ENCODE assay signal across 10 cellular contexts in genomic region chr12:6124411-6125151, GRCh38. TPM values are rescaled to one million over a fixed set of nuclear protein-coding genes. Genes with fewer than 3 reads are reported as not detected.
DNase-seq lines count a peak whose midpoint lies in the region; ATAC-seq and TF ChIP-seq lines count a peak whose summit lies in the region.
"Had no signal": no experiment of that assay in that cellular context is flagged by ENCODE, and none has a peak within 500 bp of the region (broad histone marks: within the 10 kb centered on the region; RNA-seq: fewer than 3 reads in every experiment).

Gene VWF, minus strand, starts transcription at chr12:6124670. Its CDS starts 1,474 bp downstream, at chr12:6123196.

- H3K27me3 ChIP-seq in HUES64 (ENCODE audit: insufficient read depth, low read length) = no peaks in the 10 kb centered on the region
- no peaks in the 10 kb centered on the region for H3K27me3 ChIP-seq in lower lobe of right lung (ENCODE audit: low read depth)
- no peaks in the 10 kb centered on the region for H3K27me3 ChIP-seq in CD8-positive, alpha-beta memory T cell (ENCODE audit: insufficient read depth, low read length, poor library complexity, severe bottlenecking)
- H3K27me3 ChIP-seq: BLaER1 had no signal

- DNase-seq in ecto neural progenitor cell (ENCODE audit: low spot score) = peak; percentile 68
- no peak for DNase-seq in lower lobe of right lung
- DNase-seq in stimulated activated effector memory CD8-positive, alpha-beta T cell treated with anti-CD3 and anti-CD28 coated beads, Interleukin-12 subunit alpha, Interleukin-12 subunit beta, amount 100 ng/mL, for 72 hours (ENCODE audit: low spot score in 2 of 2) = no peak
- no peak for DNase-seq in activated effector memory CD4-positive, alpha-beta T cell treated with anti-CD3 and anti-CD28 coated beads, Interleukin-2, amount 50 U/mL, for 16 hours
- DNase-seq in CD8-positive, alpha-beta memory T cell = no peak
- DNase-seq in NCI-H2196 treated with DMSO at 0.1 percent for 48 hours (lab: John Stamatoyannopoulos, UW; ENCODE audit: unreplicated experiment) = no peak
- DNase-seq: stimulated activated CD4-positive, alpha-beta T cell treated with anti-CD3 and anti-CD28 coated beads, Interleukin-2, amount 100 ng/mL, for 48 hours had no signal

- H3K36me3 ChIP-seq in HUES64 (ENCODE audit: insufficient read depth, low read length) (no peaks in the 10 kb centered on the region), lower lobe of right lung (no peaks in the 10 kb centered on the region)
- H3K36me3 ChIP-seq in CD8-positive, alpha-beta memory T cell (ENCODE audit: insufficient read depth, low read length) = no peaks in the 10 kb centered on the region
- H3K36me3 ChIP-seq: BLaER1 had no signal

- ATAC-seq in lower lobe of right lung = peak; percentile 53 to 55
- peak; percentile 45 for ATAC-seq in stimulated activated effector memory CD8-positive, alpha-beta T cell treated with anti-CD3 and anti-CD28 coated beads, Interleukin-12 subunit alpha, Interleukin-12 subunit beta, amount 100 ng/mL, for 72 hours
- no peak for ATAC-seq in GM21717 (IDR thresholded peaks at IDR 0.05; ENCODE audit: unreplicated experiment)

- POLR2A ChIA-PET in CD8-positive, alpha-beta memory T cell (lab: Charles Lee) = no interaction called here

- intact Hi-C loops in lower lobe of right lung (cut with DNase I) = no loop called here

- 84% methylated on average over 5 of the region's 5 CpGs for WGBS in HUES64

- H3K27ac Mint-ChIP-seq in stimulated activated effector memory CD8-positive, alpha-beta T cell treated with anti-CD3 and anti-CD28 coated beads, Interleukin-12 subunit alpha, Interleukin-12 subunit beta, amount 100 ng/mL, for 72 hours = no peak within 1 kb of the TSS
- H3K27ac Mint-ChIP-seq in CD8-positive, alpha-beta memory T cell = peak within 1 kb of the TSS in 1 of 8 donors; percentile 43

- 0 out of 2 replicates have a peak within 1 kb of the TSS, but pooled peaks have one; percentile 0 for H3K27ac ChIP-seq in HUES64 (ENCODE audit: low read depth, low read length)
- H3K27ac ChIP-seq in lower lobe of right lung = peak within 1 kb of the TSS; percentile 82
- no peak within 1 kb of the TSS for H3K27ac ChIP-seq in CD8-positive, alpha-beta memory T cell (ENCODE audit: low read depth, low read length)
- H3K27ac ChIP-seq: BLaER1 had no signal

- no peaks in the 10 kb centered on the region for H3K9me3 Mint-ChIP-seq in stimulated activated effector memory CD8-positive, alpha-beta T cell treated with anti-CD3 and anti-CD28 coated beads, Interleukin-12 subunit alpha, Interleukin-12 subunit beta, amount 100 ng/mL, for 72 hours
- no peaks in the 10 kb centered on the region for H3K9me3 Mint-ChIP-seq in CD8-positive, alpha-beta memory T cell

- no peak within 1 kb of the TSS for H3K4me3 Mint-ChIP-seq in stimulated activated effector memory CD8-positive, alpha-beta T cell treated with anti-CD3 and anti-CD28 coated beads, Interleukin-12 subunit alpha, Interleukin-12 subunit beta, amount 100 ng/mL, for 72 hours
- H3K4me3 Mint-ChIP-seq in CD8-positive, alpha-beta memory T cell = no peak within 1 kb of the TSS

- no peak for TF ChIP-seq CTCF in lower lobe of right lung (IDR thresholded peaks at IDR 0.05)

- H3K4me3 ChIP-seq in HUES64 (ENCODE audit: low read length) = no peak within 1 kb of the TSS
- peak within 1 kb of the TSS; percentile 52 for H3K4me3 ChIP-seq in lower lobe of right lung
- H3K4me3 ChIP-seq in CD8-positive, alpha-beta memory T cell (ENCODE audit: low read length) = no peak within 1 kb of the TSS
- H3K4me3 ChIP-seq: BLaER1 had no signal

- H3K9me3 ChIP-seq in HUES64 (ENCODE audit: insufficient read depth, low read depth, low read length) (no peaks in the 10 kb centered on the region), lower lobe of right lung (no peaks in the 10 kb centered on the region)
- no peaks in the 10 kb centered on the region for H3K9me3 ChIP-seq in CD8-positive, alpha-beta memory T cell (ENCODE audit: low read length)
- H3K9me3 ChIP-seq: BLaER1 had no signal

- no peak within 1 kb of the TSS for H3K9ac ChIP-seq in HUES64 (ENCODE audit: low read depth, low read length)
- H3K9ac ChIP-seq: BLaER1 had no signal

- CTCF ChIA-PET in CD8-positive, alpha-beta memory T cell (lab: Charles Lee) = no interaction called here

- H3K27me3 Mint-ChIP-seq in CD8-positive, alpha-beta memory T cell = peaks cover 9 to 22% of the 10 kb centered on the region in 2 donors

- H3K4me1 ChIP-seq in HUES64 (ENCODE audit: insufficient read depth, low read length) (no peaks in the 10 kb centered on the region), lower lobe of right lung (no peaks in the 10 kb centered on the region)
- no peaks in the 10 kb centered on the region for H3K4me1 ChIP-seq in CD8-positive, alpha-beta memory T cell (ENCODE audit: insufficient read depth, low read length)
- H3K4me1 ChIP-seq: BLaER1 had no signal

- H3K4me1 Mint-ChIP-seq in stimulated activated effector memory CD8-positive, alpha-beta T cell treated with anti-CD3 and anti-CD28 coated beads, Interleukin-12 subunit alpha, Interleukin-12 subunit beta, amount 100 ng/mL, for 72 hours = no peaks in the 10 kb centered on the region
- no peaks in the 10 kb centered on the region for H3K4me1 Mint-ChIP-seq in CD8-positive, alpha-beta memory T cell

- no peaks in the 10 kb centered on the region for H3K36me3 Mint-ChIP-seq in stimulated activated effector memory CD8-positive, alpha-beta T cell treated with anti-CD3 and anti-CD28 coated beads, Interleukin-12 subunit alpha, Interleukin-12 subunit beta, amount 100 ng/mL, for 72 hours
- H3K36me3 Mint-ChIP-seq in CD8-positive, alpha-beta memory T cell = no peaks in the 10 kb centered on the region

RNA-seq across cellular contexts. Expression of gene VWF, which starts in this region (rescaled TPM):
- polyA plus RNA-seq in HUES64 (2013, experiment 1 of 2) = 1.2 TPM
- polyA plus RNA-seq in HUES64 (2013, experiment 2 of 2) = 1.5 TPM
- total RNA-seq in lower lobe of right lung = 468 TPM
- under 1 TPM in 1 of 2 experiments, not detected in 1; 0.02 TPM for total RNA-seq in CD8-positive, alpha-beta memory T cell
- not detected for polyA plus RNA-seq in CD8-positive, alpha-beta memory T cell

Comparison
In these comparisons a context has a peak if more than half of its experiments do, and no peak if none do; other contexts are left out.
1. RNA of gene VWF (total RNA-seq): 468 TPM in lower lobe of right lung (single experiment); 0.02 TPM in CD8-positive, alpha-beta memory T cell; every median in the first group is over 100 times any median in the second.